1 cellular context compared by ENCODE assay signal in the genomic region with DNA sequence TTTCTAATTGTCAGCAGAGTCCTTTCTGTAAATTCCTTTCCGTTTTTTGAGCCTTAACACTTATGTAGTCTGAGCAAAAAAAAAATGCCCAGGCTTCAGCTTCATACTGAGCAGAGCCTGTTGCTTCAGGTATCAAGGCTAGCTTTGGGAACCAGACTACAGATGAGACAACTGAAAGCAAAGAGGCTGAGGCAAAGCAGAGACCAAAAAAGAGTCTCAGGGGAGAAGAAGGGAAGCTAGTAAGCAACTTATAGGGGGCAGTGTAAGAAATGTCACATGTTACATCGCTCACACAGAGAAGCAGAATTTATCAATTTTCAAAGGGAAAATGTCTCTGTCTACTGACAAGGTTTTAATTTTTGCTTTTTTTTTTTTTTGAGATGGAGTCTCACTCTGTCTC.
TF ChIP-seq lines count a peak whose summit lies in the region.

No MANE protein-coding gene starts in this region.

TF ChIP-seq in IMR-90, 13 proteins besides CTCF, POLR2A, EP300 and RAD21:
- TF ChIP-seq ELK1 (IDR thresholded peaks at IDR 0.05; ENCODE audit: borderline replicate concordance, low read depth, low read length) (no peak), MXI1 (IDR thresholded peaks at IDR 0.05; ENCODE audit: borderline replicate concordance, low read depth, low read length) (no peak), MAFK (IDR thresholded peaks at IDR 0.05; ENCODE audit: low read depth, low read length) (no peak), MAZ (IDR thresholded peaks at IDR 0.05; ENCODE audit: borderline replicate concordance, low read depth, low read length) (no peak), USF2 (IDR thresholded peaks at IDR 0.05; ENCODE audit: low read depth, low read length) (no peak), RCOR1 (IDR thresholded peaks at IDR 0.05; ENCODE audit: insufficient replicate concordance, low read length) (no peak), FOS (IDR thresholded peaks at IDR 0.05; ENCODE audit: low read depth, low read length) (no peak), NFE2L2 (IDR thresholded peaks at IDR 0.05; ENCODE audit: low read depth, low read length) (no peak)
